10 cellular contexts compared by ENCODE assay signal in the genomic region with DNA sequence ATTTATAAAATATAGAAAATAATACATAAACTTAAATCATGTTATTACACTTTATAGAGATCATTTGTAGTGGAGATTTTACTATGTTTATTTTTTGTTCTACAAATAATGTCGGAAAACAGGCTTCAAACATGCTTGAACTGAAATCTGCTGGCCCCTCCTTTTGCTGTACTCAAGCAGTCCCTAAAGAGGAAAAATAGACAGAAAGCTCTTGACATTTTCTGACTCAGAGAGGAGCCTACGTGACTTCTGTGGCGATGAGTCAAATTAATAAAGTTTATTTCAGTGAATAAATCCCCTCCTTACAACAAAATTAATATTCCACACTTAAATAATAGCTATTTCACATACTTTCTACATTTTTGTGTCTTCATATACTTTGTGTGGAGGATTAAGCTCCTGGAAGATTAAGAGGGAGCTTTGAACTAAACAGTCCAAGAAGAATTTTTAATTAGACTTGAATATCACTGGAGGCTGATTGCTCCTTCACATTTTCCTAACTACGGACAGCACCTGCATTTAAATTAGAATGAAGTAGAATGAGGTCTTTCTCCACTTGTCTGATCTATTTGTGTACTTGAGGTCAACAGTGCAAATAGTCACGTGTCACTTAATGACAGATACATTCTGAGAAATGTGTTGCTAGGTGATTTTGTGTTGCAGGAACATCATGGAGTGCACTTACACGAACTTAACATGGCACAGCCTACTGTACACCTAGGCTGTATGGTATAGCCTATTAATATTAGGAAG. TPM values are rescaled to one million over a fixed set of nuclear protein-coding genes. Genes with fewer than 3 reads are reported as not detected.
A peak's percentile ranks its signal among the peaks of the same experiment; 100 is the strongest.
DNase-seq lines count a peak whose midpoint lies in the region; ATAC-seq and TF ChIP-seq lines count a peak whose summit lies in the region.
"Had no signal": no experiment of that assay in that cellular context is flagged by ENCODE, and none has a peak within 500 bp of the region (broad histone marks: within the 10 kb centered on the region; RNA-seq: fewer than 3 reads in every experiment).

No MANE protein-coding gene starts in this region.

- no peaks in the 10 kb centered on the region for H3K9me3 ChIP-seq in lower lobe of right lung

- H3K27me3 ChIP-seq in lower lobe of right lung (ENCODE audit: low read depth): no peaks in the 10 kb centered on the region

- DNase-seq in GM10266 (ENCODE audit: extremely low spot score): peak; percentile 33
- DNase-seq in NCI-H774 (lab: John Stamatoyannopoulos, UW): peak; percentile 96
- DNase-seq in lower lobe of right lung: no peak
- no peak for DNase-seq in SW 1271 (lab: John Stamatoyannopoulos, UW)
- no peak for DNase-seq in superior temporal gyrus (ENCODE audit: extremely low spot score)
- DNase-seq in glomerular visceral epithelial cell (ENCODE audit: extremely low spot score): no peak
- no peak for DNase-seq in C1 segment of cervical spinal cord (lab: John Stamatoyannopoulos, UW)
- DNase-seq: activated naive CD4-positive, alpha-beta T cell treated with anti-CD3 and anti-CD28 coated beads, Interleukin-2, amount 10 ng/mL, durations not matched to agents 7 days and 5 days had no signal

- H3K4me1 ChIP-seq in lower lobe of right lung: peaks cover 34% of the 10 kb centered on the region

- peak; percentile 88 for ATAC-seq in HG03520 (IDR thresholded peaks at IDR 0.05; ENCODE audit: unreplicated experiment)
- ATAC-seq in lower lobe of right lung: peak; percentile 69 to 79

- intact Hi-C loops in lower lobe of right lung (cut with DNase I): no loop called here

- TF ChIP-seq CTCF in GM10266 (IDR thresholded peaks at IDR 0.05; ENCODE audit: control insufficient read depth, insufficient read depth, low read depth, missing control alignments) (no peak), lower lobe of right lung (IDR thresholded peaks at IDR 0.05) (no peak)

- H3K36me3 ChIP-seq in lower lobe of right lung: no peaks in the 10 kb centered on the region

- no peak overlapping the region for H3K4me3 ChIP-seq in lower lobe of right lung
- H3K4me3 ChIP-seq: skin epidermis had no signal

- H3K27ac ChIP-seq in lower lobe of right lung: peak overlapping the region; percentile 47

RNA-seq across cellular contexts. Expression of gene TREM1, which starts 1.7 kb away (rescaled TPM):
- 160 TPM for total RNA-seq in lower lobe of right lung

RNA-seq across cellular contexts. Expression of gene NCR2, which starts 47.2 kb away (rescaled TPM):
- total RNA-seq in lower lobe of right lung: not detected

Comparison
In these comparisons a context has a peak if more than half of its experiments do, and no peak if none do; other contexts are left out.
1. DNase-seq: peak in GM10266 (single experiment) and NCI-H774 (single experiment); none in lower lobe of right lung (single experiment), SW 1271 (0 of 2), superior temporal gyrus (single experiment), glomerular visceral epithelial cell (single experiment) and C1 segment of cervical spinal cord (0 of 14).